8 cellular contexts compared by ENCODE assay signal in the genomic region with DNA sequence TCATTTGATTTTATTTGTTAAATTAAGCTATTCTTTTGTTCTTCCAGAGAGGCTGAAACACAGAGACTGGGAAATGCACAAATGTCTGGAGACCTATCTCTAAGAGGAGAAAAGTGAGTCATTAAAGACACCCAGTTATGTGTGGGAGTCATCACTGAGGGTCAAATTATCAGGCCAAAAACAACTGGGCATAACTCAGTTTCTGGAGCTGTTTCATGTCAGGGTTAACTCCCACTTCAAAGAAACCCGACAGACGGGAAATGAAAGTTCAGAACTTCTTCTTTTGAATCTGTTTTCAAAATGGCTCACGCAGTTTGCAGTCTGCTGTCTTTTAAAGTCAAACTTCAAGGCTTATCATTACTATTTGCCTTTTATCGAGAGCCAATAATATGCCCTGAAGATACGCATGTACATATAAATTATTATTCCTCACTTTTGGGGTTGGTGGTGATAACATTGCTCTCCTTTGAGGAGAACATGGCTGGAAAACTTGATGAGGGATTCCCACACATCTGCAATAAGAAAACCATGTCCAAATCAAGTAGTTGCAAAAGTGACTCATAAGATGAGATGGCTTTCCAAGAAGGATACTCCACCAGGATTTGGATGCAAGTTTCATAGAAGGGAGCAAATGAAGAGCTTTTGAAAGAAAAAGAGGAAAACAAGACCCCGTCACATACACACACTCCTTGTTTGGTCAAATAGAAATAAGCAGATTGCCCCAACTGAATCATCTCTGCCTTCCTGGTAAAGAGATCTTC.
DNase-seq lines count a peak whose midpoint lies in the region; ATAC-seq, FAIRE-seq and TF ChIP-seq lines count a peak whose summit lies in the region.

No MANE protein-coding gene starts in this region.

- H3K4me1 ChIP-seq in endothelial cell of umbilical vein (ENCODE audit: control insufficient read depth, extremely low read depth, insufficient read depth, low read length) (no peaks in the 10 kb centered on the region), colonic mucosa (no peaks in the 10 kb centered on the region)

- no peak for TF ChIP-seq CTCF in endothelial cell of umbilical vein (IDR thresholded peaks at IDR 0.05; ENCODE audit: extremely low read depth in 1 of 2, insufficient read depth in 1 of 2, low read depth in 1 of 2, low read length in 2 of 2)
- TF ChIP-seq CTCF in colonic mucosa (IDR thresholded peaks at IDR 0.05), result no peak

- no TSS peak for BruUV-seq in endothelial cell of umbilical vein (replicated peaks; lab: Mats Ljungman, UMichigan)

- peak; percentile 33 for DNase-seq in AG20443 (ENCODE audit: low spot score)
- peak; percentile 16 for DNase-seq in endothelial cell of umbilical vein (ENCODE audit: low read depth, low spot score)
- no peak for DNase-seq in colonic mucosa
- no peak for DNase-seq in hippocampal formation (lab: John Stamatoyannopoulos, UW)
- no peak for DNase-seq in KG1 (lab: John Stamatoyannopoulos, UW)
- DNase-seq in stimulated activated CD4-positive, alpha-beta T cell treated with anti-CD3 and anti-CD28 coated beads, Interleukin-1b, Interleukin-23, amount 100 ng/mL, for 48 hours, result no peak

- CTCF ChIA-PET in endothelial cell of umbilical vein (lab: Charles Lee), result interaction anchor here (0.6 to 1.5 kb wide), 7 partner anchors 10 to 1738 kb away, joined by 3 to 4 read pairs (median 3); no protein-coding TSS in a partner anchor

- H3K4me3 ChIP-seq in endothelial cell of umbilical vein (replicated peaks in 1 of 3; ENCODE audit: insufficient read depth in 1 of 3, low read depth in 1 of 3, low read length in 3 of 3) (no peak overlapping the region), colonic mucosa (no peak overlapping the region)

- intact Hi-C loops in endothelial cell of umbilical vein (cut with micrococcal nuclease), result no loop called here
- intact Hi-C loops in colonic mucosa (cut with DNase I), result no loop called here

- dilution Hi-C loops in endothelial cell of umbilical vein (cut with MboI; ENCODE audit: extremely low pct_ligation_motif_present, low sequenced_read_pairs), result no loop called here

- H2AFZ ChIP-seq in endothelial cell of umbilical vein (ENCODE audit: low read depth, low read length), result no peak overlapping the region

- H3K36me3 ChIP-seq in endothelial cell of umbilical vein (ENCODE audit: control insufficient read depth in 2 of 2, extremely low read depth in 1 of 2, insufficient read depth in 2 of 2, low read length in 2 of 2) (no peaks in the 10 kb centered on the region), colonic mucosa (no peaks in the 10 kb centered on the region)

- H3K9ac ChIP-seq in endothelial cell of umbilical vein (replicated peaks; ENCODE audit: extremely low read depth, insufficient read depth, low read length) (no peak overlapping the region), colonic mucosa (ENCODE audit: low read depth in 2 of 2, low read length in 2 of 2) (no peak overlapping the region)

- H4K20me1 ChIP-seq in endothelial cell of umbilical vein (replicated peaks; ENCODE audit: control insufficient read depth, extremely low read depth, insufficient read depth, low read length), result no peaks in the 10 kb centered on the region

- FAIRE-seq in endothelial cell of umbilical vein (lab: Jason Lieb, UNC), result peak; percentile 26

- no peak for TF ChIP-seq POLR2A in endothelial cell of umbilical vein (IDR thresholded peaks at IDR 0.05; ENCODE audit: low read depth, low read length)

- H3K9me1 ChIP-seq in endothelial cell of umbilical vein (replicated peaks; ENCODE audit: control insufficient read depth, extremely low read depth, insufficient read depth, low read length), result no peaks in the 10 kb centered on the region

- H3K4me2 ChIP-seq in endothelial cell of umbilical vein (ENCODE audit: insufficient read depth, low read length), result no peak overlapping the region

- peak; percentile 97 for ATAC-seq in GM21381 (IDR thresholded peaks at IDR 0.05; ENCODE audit: unreplicated experiment)
- peak; percentile 95 for ATAC-seq in HG03571 (IDR thresholded peaks at IDR 0.05; ENCODE audit: unreplicated experiment)

- H3K27ac ChIP-seq in endothelial cell of umbilical vein (ENCODE audit: insufficient read depth, low read depth, low read length) (no peak overlapping the region), colonic mucosa (no peak overlapping the region)

- POLR2A ChIA-PET in endothelial cell of umbilical vein (lab: Charles Lee), result interaction anchor here (0.7 kb wide), 1 partner anchor 35 kb away, joined by 3 read pairs; no protein-coding TSS in a partner anchor

- H3K27me3 ChIP-seq in endothelial cell of umbilical vein (ENCODE audit: control insufficient read depth in 2 of 2, insufficient read depth in 2 of 2, low read length in 2 of 2), result no peaks in the 10 kb centered on the region
- no peaks in the 10 kb centered on the region for H3K27me3 ChIP-seq in colonic mucosa

- no peaks in the 10 kb centered on the region for H3K79me2 ChIP-seq in endothelial cell of umbilical vein (ENCODE audit: control insufficient read depth, insufficient read depth, low read length)

- H3K9me3 ChIP-seq in endothelial cell of umbilical vein (replicated peaks; ENCODE audit: control insufficient read depth, insufficient read depth, low read length), result no peaks in the 10 kb centered on the region
- H3K9me3 ChIP-seq in colonic mucosa, result no peaks in the 10 kb centered on the region

TF ChIP-seq in endothelial cell of umbilical vein, 7 proteins besides CTCF, POLR2A, EP300 and RAD21:
- no peak for TF ChIP-seq MYC (IDR thresholded peaks at IDR 0.05; ENCODE audit: low read depth, low read length)
- TF ChIP-seq FOS (IDR thresholded peaks at IDR 0.05; ENCODE audit: borderline replicate concordance, insufficient read depth, low read length), result peak; percentile 28

Comparison
In these comparisons a context has a peak if more than half of its experiments do, and no peak if none do; other contexts are left out.
1. DNase-seq: peak in AG20443 (single experiment) and endothelial cell of umbilical vein (single experiment); none in colonic mucosa (single experiment), hippocampal formation (0 of 2), KG1 (single experiment) and stimulated activated CD4-positive, alpha-beta T cell treated with anti-CD3 and anti-CD28 coated beads, Interleukin-1b, Interleukin-23, amount 100 ng/mL, for 48 hours (single experiment).